22 cellular contexts compared by ENCODE assay signal in the genomic region with DNA sequence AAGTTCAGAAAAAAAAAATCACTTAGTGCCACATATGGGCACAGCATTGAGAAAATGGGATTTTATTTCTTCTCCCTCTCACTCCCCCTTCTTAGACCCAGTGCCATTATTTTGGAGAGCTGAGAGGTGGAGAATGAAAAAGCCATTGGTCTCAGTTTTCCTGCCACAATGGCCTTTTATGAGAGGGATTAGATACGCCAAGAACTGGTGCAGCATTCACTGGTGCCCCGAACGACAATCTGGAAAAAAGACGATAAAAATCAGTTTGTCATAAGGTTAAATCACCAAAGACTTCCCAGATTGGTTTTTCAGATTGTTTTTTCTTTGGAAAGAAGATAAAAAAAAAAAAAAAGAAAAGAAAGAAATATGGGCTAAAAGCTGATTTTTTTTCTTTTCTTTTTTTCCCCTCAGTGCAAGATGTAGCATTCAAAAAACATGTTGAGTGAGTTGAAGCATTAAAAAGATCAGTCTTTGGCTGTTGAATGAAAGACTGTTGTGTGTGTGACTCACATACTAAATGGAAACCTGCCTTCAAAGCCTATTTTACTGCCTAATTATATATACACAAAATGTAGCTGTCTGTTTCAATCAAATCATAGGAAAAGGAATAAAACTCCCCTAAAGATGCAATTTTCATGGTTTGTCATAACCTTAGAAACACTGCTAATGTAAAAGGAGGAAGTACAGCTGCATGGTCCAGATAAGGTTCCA. TPM values are rescaled to one million over a fixed set of nuclear protein-coding genes. Genes with fewer than 3 reads are reported as not detected.
DNase-seq lines count a peak whose midpoint lies in the region; ATAC-seq, FAIRE-seq and TF ChIP-seq lines count a peak whose summit lies in the region.
"Had no signal": no experiment of that assay in that cellular context is flagged by ENCODE, and none has a peak within 500 bp of the region (broad histone marks: within the 10 kb centered on the region; RNA-seq: fewer than 3 reads in every experiment).

No MANE protein-coding gene starts in this region.

- in situ Hi-C loops in G401 (cut with HindIII; ENCODE audit: low sequenced_read_pairs): no loop called here

- no peak overlapping the region for H3K18ac ChIP-seq in H1 (ENCODE audit: extremely low read depth, low read length)

- no peak overlapping the region for H2BK12ac ChIP-seq in H1 (ENCODE audit: low read depth, low read length)

- no peak overlapping the region for H2BK15ac ChIP-seq in H1 (ENCODE audit: low read length)

- H3K23me2 ChIP-seq in H1 (ENCODE audit: low read depth, low read length): no peaks in the 10 kb centered on the region

- H3K9me3 ChIP-seq in H1 (ENCODE audit: insufficient read depth in 2 of 2, low read depth in 1 of 2, low read length in 1 of 2): no peaks in the 10 kb centered on the region
- H3K9me3 ChIP-seq: ascending aorta, gastroesophageal sphincter, ovary had no signal

- peak overlapping the region; percentile 24 for H3K4me3 Mint-ChIP-seq in nephron progenitor cell
- H3K4me3 Mint-ChIP-seq in type B pancreatic cell: no peak overlapping the region
- H3K4me3 Mint-ChIP-seq: activated CD4-positive, alpha-beta T cell treated with anti-CD3 and anti-CD28 coated beads, Interleukin-2, amount 10 ng/mL, durations not matched to agents 7 days and 5 days; CD4-positive, alpha-beta T cell had no signal

- H3K9ac ChIP-seq in H1 (replicated peaks in 1 of 4; ENCODE audit: extremely low read depth in 1 of 4, low read depth in 3 of 4, low read length in 3 of 4): no peak overlapping the region

- no peak overlapping the region for H3K14ac ChIP-seq in H1 (ENCODE audit: insufficient read length)

- H2BK20ac ChIP-seq in H1 (ENCODE audit: low read length): no peak overlapping the region

- H2AK5ac ChIP-seq in H1 (ENCODE audit: low read depth, low read length): no peak overlapping the region

- no peak overlapping the region for H3K23ac ChIP-seq in H1 (ENCODE audit: insufficient read length)

- H4K91ac ChIP-seq in H1 (replicated peaks; ENCODE audit: insufficient read length, low read length): no peak overlapping the region

- POLR2A ChIA-PET in H1 (lab: Charles Lee; ENCODE audit: partially characterized antibody): interaction anchor here (0.6 kb wide), 1 partner anchor 308 kb away, joined by 3 read pairs; no protein-coding TSS in a partner anchor

- no peak overlapping the region for H3K27ac ChIP-seq in H1 (ENCODE audit: low read depth, low read length)
- H3K27ac ChIP-seq: ascending aorta, gastroesophageal sphincter, ovary had no signal

- CTCF ChIA-PET in H1 (lab: Charles Lee; ENCODE audit: partially characterized antibody): interaction anchor here (0.6 to 1.0 kb wide), 5 partner anchors 10 to 1461 kb away, joined by 3 to 4 read pairs (median 4); no protein-coding TSS in a partner anchor

- no peak overlapping the region for H3K4me3 ChIP-seq in H1 (ENCODE audit: extremely low read depth in 1 of 4, insufficient read depth in 2 of 4, low read depth in 3 of 4, low read length in 4 of 4)
- H3K4me3 ChIP-seq: ascending aorta, gastroesophageal sphincter, ovary had no signal

- H3K4me1 ChIP-seq in H1 (replicated peaks in 1 of 4; ENCODE audit: control insufficient read depth in 3 of 4, insufficient read depth in 4 of 4, low read length in 3 of 4): peaks cover 0 to 6% (median 2%) of the 10 kb centered on the region in 4 experiments; a peak in 2 of 7 replicates
- H3K4me1 ChIP-seq: ascending aorta had no signal

- no peak overlapping the region for H3K56ac ChIP-seq in H1 (replicated peaks; ENCODE audit: insufficient read length, low read depth, low read length)

- no peak overlapping the region for H2BK5ac ChIP-seq in H1 (ENCODE audit: low read depth, low read length)

- H3K4ac ChIP-seq in H1 (replicated peaks; ENCODE audit: insufficient read length, low read depth, low read length): no peak overlapping the region

- FAIRE-seq in H1 (lab: Jason Lieb, UNC): no peak
- FAIRE-seq: urothelium cell line had no signal

- H3K27ac Mint-ChIP-seq in nephron progenitor cell: no peak overlapping the region
- no peak overlapping the region for H3K27ac Mint-ChIP-seq in type B pancreatic cell
- H3K27ac Mint-ChIP-seq: activated CD4-positive, alpha-beta T cell treated with anti-CD3 and anti-CD28 coated beads, Interleukin-2, amount 10 ng/mL, durations not matched to agents 7 days and 5 days; CD4-positive, alpha-beta T cell had no signal

- H4K20me1 ChIP-seq in H1 (replicated peaks in 1 of 2; ENCODE audit: control insufficient read depth in 1 of 2, insufficient read depth in 2 of 2, low read length in 2 of 2): no peaks in the 10 kb centered on the region

- TF ChIP-seq CTCF in H1 (IDR thresholded peaks at IDR 0.05; ENCODE audit: control extremely low read depth in 1 of 3, insufficient read depth in 1 of 3, low read depth in 1 of 3, low read length in 3 of 3) (no peak), nephron progenitor cell (IDR thresholded peaks at IDR 0.05) (no peak), type B pancreatic cell (conservative IDR thresholded peaks at IDR 0.05) (no peak)

- H3K27me3 ChIP-seq in H1 (replicated peaks in 1 of 4; ENCODE audit: control insufficient read depth in 3 of 4, extremely low read depth in 1 of 4, insufficient read depth in 3 of 4, low read length in 3 of 4): no peaks in the 10 kb centered on the region
- H3K27me3 ChIP-seq: ascending aorta, gastroesophageal sphincter, ovary had no signal

- TF ChIP-seq RAD21 in H1 (IDR thresholded peaks at IDR 0.05 in 1 of 2, conservative IDR thresholded peaks at IDR 0.05 in 1 of 2; ENCODE audit: low read depth in 2 of 2, low read length in 2 of 2): no peak

- 97% methylated on average over 4 of the region's 4 CpGs; no CpG with 5 or more reads in 1 of the 2 experiments for WGBS in H1 (ENCODE audit: extremely low coverage in 1 of 2, insufficient coverage in 1 of 2, insufficient read length in 1 of 2, insufficient replicate concordance in 2 of 2, low coverage in 1 of 2, low lambda C conversion rate in 2 of 2, missing lambda C conversion rate in 1 of 2), 2 experiments

- H2BK120ac ChIP-seq in H1 (replicated peaks; ENCODE audit: low read depth, low read length): no peak overlapping the region

- H3K79me2 ChIP-seq in H1 (ENCODE audit: control insufficient read depth in 1 of 2, insufficient read depth in 2 of 2, low read length in 2 of 2): no peaks in the 10 kb centered on the region

- H3K4me1 Mint-ChIP-seq in nephron progenitor cell: no peaks in the 10 kb centered on the region
- H3K4me1 Mint-ChIP-seq in type B pancreatic cell (ENCODE audit: unreplicated experiment): peaks cover 6% of the 10 kb centered on the region
- H3K4me1 Mint-ChIP-seq: activated CD4-positive, alpha-beta T cell treated with anti-CD3 and anti-CD28 coated beads, Interleukin-2, amount 10 ng/mL, durations not matched to agents 7 days and 5 days had no signal

- TF ChIP-seq EP300 in H1 (IDR thresholded peaks at IDR 0.05; ENCODE audit: borderline replicate concordance in 1 of 2, low read depth in 2 of 2, low read length in 2 of 2): no peak

- peak overlapping the region; percentile 33; the same call in 1 of the 2 replicates for H2AFZ ChIP-seq in H1 (ENCODE audit: low read length)

- peak overlapping the region; percentile 10 for H4K5ac ChIP-seq in H1 (ENCODE audit: insufficient read length, low read depth, low read length)

- H3K27me3 Mint-ChIP-seq in nephron progenitor cell (ENCODE audit: low read depth, poor library complexity) (no peaks in the 10 kb centered on the region), type B pancreatic cell (no peaks in the 10 kb centered on the region)
- H3K27me3 Mint-ChIP-seq: activated CD4-positive, alpha-beta T cell treated with anti-CD3 and anti-CD28 coated beads, Interleukin-2, amount 10 ng/mL, durations not matched to agents 7 days and 5 days had no signal

- ATAC-seq in HG02840 (IDR thresholded peaks at IDR 0.05; ENCODE audit: low FRiP score, unreplicated experiment): no peak
- ATAC-seq in HG02678 (IDR thresholded peaks at IDR 0.05; ENCODE audit: unreplicated experiment): no peak
- ATAC-seq: gastroesophageal sphincter, left ventricle myocardium superior had no signal

- H4K8ac ChIP-seq in H1 (ENCODE audit: extremely low read depth, insufficient read depth, low read length): no peak overlapping the region

- no peak overlapping the region for H3K4me2 ChIP-seq in H1 (ENCODE audit: insufficient read depth in 1 of 2, low read depth in 2 of 2, low read length in 2 of 2)

- H3K36me3 ChIP-seq in H1 (ENCODE audit: control insufficient read depth in 2 of 4, insufficient read depth in 4 of 4, low read length in 3 of 4): no peaks in the 10 kb centered on the region
- H3K36me3 ChIP-seq: ascending aorta, gastroesophageal sphincter, ovary had no signal

- DNase-seq in G401 (ENCODE audit: low spot score) (peak; percentile 8), NCI-H446 treated with DMSO at 0.1 percent for 48 hours (lab: John Stamatoyannopoulos, UW) (peak; percentile 18), H1 (ENCODE audit: low read depth in 1 of 2, low spot score in 2 of 2) (no peak), nephron progenitor cell (no peak), type B pancreatic cell (ENCODE audit: extremely low spot score, unreplicated experiment) (no peak), NCI-H2107 treated with DMSO at 0.1 percent for 48 hours (lab: John Stamatoyannopoulos, UW; ENCODE audit: unreplicated experiment) (no peak)
- DNase-seq: ACHN; activated CD4-positive, alpha-beta T cell treated with anti-CD3 and anti-CD28 coated beads, Interleukin-2, amount 10 ng/mL, durations not matched to agents 7 days and 5 days; activated naive CD4-positive, alpha-beta T cell treated with Interleukin-2 at 50 U/mL for 16 hours; CD4-positive, alpha-beta T cell; DND-41; IMR-90; left ventricle myocardium superior; NCI-H2029; NCI-H82; ovary; stimulated activated CD4-positive, alpha-beta T cell treated with anti-CD3 and anti-CD28 coated beads, Interleukin-2, amount 100 ng/mL, for 24 hours had no signal

- H3K9me3 Mint-ChIP-seq in nephron progenitor cell: peaks cover 4% of the 10 kb centered on the region
- no peaks in the 10 kb centered on the region for H3K9me3 Mint-ChIP-seq in type B pancreatic cell
- H3K9me3 Mint-ChIP-seq: CD4-positive, alpha-beta T cell had no signal

- no peaks in the 10 kb centered on the region for H3K79me1 ChIP-seq in H1 (ENCODE audit: low read depth, low read length)

- no peak for TF ChIP-seq POLR2A in H1 (IDR thresholded peaks at IDR 0.05; ENCODE audit: control extremely low read depth in 1 of 2, low read depth in 2 of 2, low read length in 2 of 2)

- H3K36me3 Mint-ChIP-seq in nephron progenitor cell (ENCODE audit: low read depth): no peaks in the 10 kb centered on the region
- no peaks in the 10 kb centered on the region for H3K36me3 Mint-ChIP-seq in type B pancreatic cell

RNA-seq across cellular contexts. Expression of a gene that starts 27.0 kb away (rescaled TPM):
- 25.7 and 34.8 TPM in 2 replicates for total RNA-seq in G401 (2014; rRNA removed; shearing (Covaris generic))
- total RNA-seq in H1 (2021; fragmentation: NEBNext Ultra II Directional; extraction: Animal tissue kit (Norgen Biotek cat#: 25700)): 40.4 and 40.8 TPM in 2 replicates
- 13.3 and 17.2 TPM in 2 replicates for polyA plus RNA-seq in H1 (2011; rRNA removed)
- polyA plus RNA-seq in H1 (2011; cell fraction: cytosol; rRNA removed): 21.6 TPM
- polyA plus RNA-seq in H1 (2011; cell fraction: nucleus; rRNA removed): 22.2 TPM
- polyA plus RNA-seq in H1 (2012, experiment 1 of 2): 26.7 to 29.8 TPM (median 28.7 TPM) in 4 replicates
- 2.2 TPM for polyA plus RNA-seq in H1 (2012, experiment 2 of 2)
- 27.0 TPM for polyA plus RNA-seq in H1 (2013, experiment 1 of 2)
- 23.0 TPM for polyA plus RNA-seq in H1 (2013, experiment 2 of 2)
- polyA minus RNA-seq in H1 (2011; rRNA and poly(A)+ RNA removed): 38.1 and 43.4 TPM in 2 replicates
- 17.6 TPM for polyA minus RNA-seq in H1 (2011; cell fraction: cytosol; rRNA and poly(A)+ RNA removed)
- 69.6 TPM for polyA minus RNA-seq in H1 (2011; cell fraction: nucleus; rRNA and poly(A)+ RNA removed)
- 37.4 and 63.0 TPM in 2 replicates for total RNA-seq in type B pancreatic cell (ENCODE audit: low replicate concordance)
- total RNA-seq: activated CD4-positive, alpha-beta T cell treated with anti-CD3 and anti-CD28 coated beads, Interleukin-2, amount 10 ng/mL, durations not matched to agents 7 days and 5 days had no signal

Comparison
In these comparisons a context has a peak if more than half of its experiments do, and no peak if none do; other contexts are left out.
1. DNase-seq: peak in G401 (single experiment) and NCI-H446 treated with DMSO at 0.1 percent for 48 hours (single experiment); none in H1 (0 of 2), nephron progenitor cell (single experiment), type B pancreatic cell (single experiment) and NCI-H2107 treated with DMSO at 0.1 percent for 48 hours (single experiment).